9 cellular contexts compared by ENCODE assay signal in the genomic region with DNA sequence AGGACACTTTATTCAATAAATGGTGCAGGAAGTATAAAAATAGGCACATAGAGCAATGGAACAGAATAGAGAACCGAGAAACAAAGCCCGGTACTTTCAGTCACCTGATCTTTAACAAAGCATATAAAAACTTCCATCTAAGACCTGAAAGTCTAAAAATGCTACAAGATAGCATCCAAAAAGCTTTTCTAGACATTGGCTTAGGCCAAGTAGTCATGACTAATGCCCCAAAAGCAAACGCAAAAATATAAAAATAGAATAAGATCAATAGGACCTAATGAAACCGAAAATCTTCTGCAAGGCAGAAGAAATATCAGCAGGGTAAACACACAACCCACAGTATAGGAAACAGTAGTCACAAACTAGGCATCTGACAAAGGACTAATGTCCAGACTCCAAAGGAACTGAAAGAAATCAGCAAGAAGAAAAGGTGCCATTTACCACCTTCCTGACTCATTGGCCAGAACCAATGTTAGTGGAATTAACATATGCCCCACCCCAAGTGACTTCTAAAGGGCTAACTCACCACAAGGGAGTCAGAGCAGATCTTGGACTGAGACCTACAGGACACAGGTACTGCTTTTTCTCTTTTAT. TPM values are rescaled to one million over a fixed set of nuclear protein-coding genes. Genes with fewer than 3 reads are reported as not detected.
DNase-seq lines count a peak whose midpoint lies in the region; ATAC-seq and TF ChIP-seq lines count a peak whose summit lies in the region.
"Had no signal": no experiment of that assay in that cellular context is flagged by ENCODE, and none has a peak within 500 bp of the region (broad histone marks: within the 10 kb centered on the region; RNA-seq: fewer than 3 reads in every experiment).

No MANE protein-coding gene starts in this region.

- H3K36me3 Mint-ChIP-seq in mesothelial cell of epicardium = no peaks in the 10 kb centered on the region

- ATAC-seq in GM18502 (IDR thresholded peaks at IDR 0.05; ENCODE audit: poor library complexity, unreplicated experiment) (peak; percentile 70), GM21390 (IDR thresholded peaks at IDR 0.05; ENCODE audit: unreplicated experiment) (peak; percentile 71), HG03460 (IDR thresholded peaks at IDR 0.05; ENCODE audit: unreplicated experiment) (peak; percentile 61), esophagus mucosa (peak; percentile 24)

- CTCF ChIA-PET in GM10248 (lab: Yijun Ruan, JAX) = interaction anchor here (1.2 to 1.4 kb wide), 2 partner anchors 34 to 86 kb away, joined by 3 to 7 read pairs; no protein-coding TSS in a partner anchor

- H3K27ac Mint-ChIP-seq in mesothelial cell of epicardium = no peak overlapping the region

- H3K9me3 Mint-ChIP-seq in mesothelial cell of epicardium = peaks cover 72% of the 10 kb centered on the region

- POLR2A ChIA-PET in GM10248 (lab: Yijun Ruan, JAX) = interaction anchor here (1.6 kb wide), 1 partner anchor 14 kb away, joined by 4 read pairs; no protein-coding TSS in a partner anchor

- DNase-seq in iPS-NIHi7 (ENCODE audit: extremely low spot score) (no peak), HuH-7 (ENCODE audit: low spot score) (no peak), GM10248 (ENCODE audit: extremely low spot score) (no peak), mesothelial cell of epicardium (ENCODE audit: low spot score in 2 of 2, unreplicated experiment in 2 of 2) (no peak)
- DNase-seq: erythroblast had no signal

- TF ChIP-seq CTCF in GM10248 (IDR thresholded peaks at IDR 0.05; ENCODE audit: control extremely low read depth, extremely low read depth, low read depth, missing control alignments) (no peak), mesothelial cell of epicardium (IDR thresholded peaks at IDR 0.05; ENCODE audit: unreplicated experiment) (no peak)

- H3K4me3 Mint-ChIP-seq in mesothelial cell of epicardium = no peak overlapping the region

- no peaks in the 10 kb centered on the region for H3K27me3 Mint-ChIP-seq in mesothelial cell of epicardium (ENCODE audit: low read depth)

- H3K4me1 Mint-ChIP-seq in mesothelial cell of epicardium = no peaks in the 10 kb centered on the region

RNA-seq across cellular contexts. Expression of gene CEACAM21, which starts 40.8 kb away (rescaled TPM):
- total RNA-seq in esophagus mucosa (2.0 TPM), mesothelial cell of epicardium (not detected in 3 replicates)
